19 cellular contexts compared by ENCODE assay signal in the genomic region with DNA sequence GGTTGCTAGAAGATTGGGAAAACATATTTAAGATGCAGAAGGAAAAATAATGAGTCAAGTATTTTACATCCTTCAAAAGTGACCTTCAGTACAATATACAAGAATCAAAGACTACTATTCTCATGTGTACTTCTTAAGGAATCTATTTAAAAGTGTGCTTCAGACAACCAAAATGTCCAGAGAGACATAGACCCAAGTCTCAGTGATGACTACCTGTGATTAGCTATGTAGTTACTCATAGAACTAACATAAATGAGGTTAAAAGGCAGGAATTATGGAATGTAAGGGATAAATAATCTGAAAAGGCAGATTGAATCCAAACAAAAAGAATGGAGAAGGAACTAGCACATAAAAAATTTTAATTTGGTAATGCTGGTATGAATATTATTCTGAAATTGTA.
"Had no signal": no experiment of that assay in that cellular context is flagged by ENCODE, and none has a peak within 500 bp of the region (broad histone marks: within the 10 kb centered on the region; RNA-seq: fewer than 3 reads in every experiment).

No MANE protein-coding gene starts in this region.

- DNase-seq: activated CD4-positive, alpha-beta T cell treated with anti-CD3 and anti-CD28 coated beads, Interleukin-2, amount 10 ng/mL, durations not matched to agents 7 days and 5 days; activated CD8-positive, alpha-beta T cell treated with anti-CD3 and anti-CD28 coated beads, Interleukin-2, amount 10 ng/mL, durations not matched to agents 7 days and 5 days; activated naive CD4-positive, alpha-beta T cell treated with Interleukin-2 at 50 U/mL for 16 hours; activated T-cell treated with anti-CD3 and anti-CD28 coated beads, Interleukin-2, amount 50 U/mL, for 24 hours; dorsolateral prefrontal cortex; left cardiac atrium; natural killer cell; posterior cingulate gyrus; retina; stimulated activated CD4-positive, alpha-beta T cell treated with anti-CD3 and anti-CD28 coated beads, Interleukin-2, amount 100 ng/mL, for 24 hours; T1000; transverse colon; uterus had no signal

- H3K4me3 ChIP-seq: breast epithelium, dorsolateral prefrontal cortex, hepatocyte, transverse colon, uterus had no signal

- H3K36me3 ChIP-seq: breast epithelium, transverse colon, uterus had no signal

- H3K27ac Mint-ChIP-seq: activated CD4-positive, alpha-beta T cell treated with anti-CD3 and anti-CD28 coated beads, Interleukin-2, amount 10 ng/mL, durations not matched to agents 7 days and 5 days; activated CD8-positive, alpha-beta T cell treated with anti-CD3 and anti-CD28 coated beads, Interleukin-2, amount 10 ng/mL, durations not matched to agents 7 days and 5 days; activated T-cell treated with anti-CD3 and anti-CD28 coated beads, Interleukin-2, amount 50 U/mL, for 24 hours; activated T-helper 2 cell treated with anti-CD3 and anti-CD28 coated beads, Interferon-gamma antibody, Interleukin-2, Interleukin-4, amounts not matched to agents 10 μg/mL and 5 μg/mL and 100 μg/mL, durations not matched to agents 14 hours and 24 hours and 36 hours; natural killer cell; stimulated activated naive CD8-positive, alpha-beta T cell treated with anti-CD3 and anti-CD28 coated beads, Interleukin-15, Interleukin-2, amounts not matched to agents 100 ng/mL and 50 ng/mL, for 24 hours had no signal

- H3K27me3 Mint-ChIP-seq: activated CD4-positive, alpha-beta T cell treated with anti-CD3 and anti-CD28 coated beads, Interleukin-2, amount 10 ng/mL, durations not matched to agents 7 days and 5 days; activated T-cell treated with anti-CD3 and anti-CD28 coated beads, Interleukin-2, amount 50 U/mL, for 24 hours; stimulated activated naive CD8-positive, alpha-beta T cell treated with anti-CD3 and anti-CD28 coated beads, Interleukin-15, Interleukin-2, amounts not matched to agents 100 ng/mL and 50 ng/mL, for 24 hours had no signal

- ATAC-seq: activated CD4-positive, CD25-positive, alpha-beta regulatory T cell treated with anti-CD3 and anti-CD28 coated beads, Interleukin-2, amount 50 U/mL, for 24 hours; activated CD8-positive, alpha-beta T cell treated with anti-CD3 and anti-CD28 coated beads, Interleukin-2, amount 10 ng/mL, durations not matched to agents 7 days and 5 days; esophagus mucosa; left cardiac atrium; natural killer cell had no signal

- H3K4me1 ChIP-seq: breast epithelium, transverse colon, uterus had no signal

- H3K4me1 Mint-ChIP-seq: activated CD4-positive, alpha-beta T cell treated with anti-CD3 and anti-CD28 coated beads, Interleukin-2, amount 10 ng/mL, durations not matched to agents 7 days and 5 days; natural killer cell had no signal

- H3K9me3 Mint-ChIP-seq: activated CD4-positive, alpha-beta T cell treated with anti-CD3 and anti-CD28 coated beads, Interleukin-2, amount 10 ng/mL, durations not matched to agents 7 days and 5 days; activated T-helper 2 cell treated with anti-CD3 and anti-CD28 coated beads, Interferon-gamma antibody, Interleukin-2, Interleukin-4, amounts not matched to agents 10 μg/mL and 5 μg/mL and 100 μg/mL, durations not matched to agents 14 hours and 24 hours and 36 hours had no signal

- H2AFZ ChIP-seq: hepatocyte had no signal

- H3K36me3 Mint-ChIP-seq: natural killer cell had no signal

- H3K27ac ChIP-seq: breast epithelium, dorsolateral prefrontal cortex, hepatocyte, transverse colon, uterus had no signal

- H3K4me3 Mint-ChIP-seq: activated CD4-positive, alpha-beta T cell treated with anti-CD3 and anti-CD28 coated beads, Interleukin-2, amount 10 ng/mL, durations not matched to agents 7 days and 5 days; activated CD8-positive, alpha-beta T cell treated with anti-CD3 and anti-CD28 coated beads, Interleukin-2, amount 10 ng/mL, durations not matched to agents 7 days and 5 days; activated T-cell treated with anti-CD3 and anti-CD28 coated beads, Interleukin-2, amount 50 U/mL, for 24 hours; natural killer cell; stimulated activated naive CD8-positive, alpha-beta T cell treated with anti-CD3 and anti-CD28 coated beads, Interleukin-15, Interleukin-2, amounts not matched to agents 100 ng/mL and 50 ng/mL, for 24 hours had no signal

- H3K27me3 ChIP-seq: breast epithelium, dorsolateral prefrontal cortex, hepatocyte, transverse colon, uterus had no signal

- H3K9me3 ChIP-seq: breast epithelium, transverse colon, uterus had no signal

- H3K79me2 ChIP-seq: hepatocyte had no signal
